ENCODE assay signal across 19 cellular contexts in the genomic region with DNA sequence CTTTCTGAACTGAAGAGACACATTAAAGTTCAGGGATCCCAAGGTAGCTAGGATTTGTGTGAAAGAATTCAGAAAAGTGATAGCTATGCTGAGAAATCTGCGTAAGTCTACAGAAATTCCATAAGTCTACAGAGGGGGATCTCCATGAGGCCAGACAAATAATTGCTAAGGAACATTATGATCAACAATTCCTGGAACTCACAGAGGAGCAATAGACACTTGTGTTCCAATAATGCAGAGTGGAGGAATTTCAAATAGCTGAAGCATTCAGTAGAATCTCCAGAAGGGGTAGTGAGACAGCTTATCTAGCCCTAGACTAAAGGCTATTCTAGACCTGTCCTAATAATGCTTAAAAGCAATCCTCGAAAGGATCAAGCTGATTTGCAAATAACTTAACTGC.
"Had no signal": no experiment of that assay in that cellular context is flagged by ENCODE, and none has a peak within 500 bp of the region (broad histone marks: within the 10 kb centered on the region; RNA-seq: fewer than 3 reads in every experiment).

No MANE protein-coding gene starts in this region.

- H3K27ac ChIP-seq: left ventricle myocardium inferior, pancreas, prostate gland, spleen, suprapubic skin, thoracic aorta, tibial artery, uterus had no signal

- DNase-seq: hippocampal formation; left ventricle myocardium inferior; mesendoderm; naive thymus-derived CD8-positive, alpha-beta T cell; nucleus accumbens; pancreas; posterior cingulate gyrus; retina; right cardiac atrium; small intestine; spleen; stimulated activated CD4-positive, alpha-beta T cell treated with anti-CD3 and anti-CD28 coated beads, Interleukin-4, amount 100 ng/mL, for 24 hours; stimulated activated naive CD4-positive, alpha-beta T cell; tibial artery; uterus had no signal

- H3K4me3 ChIP-seq: left ventricle myocardium inferior, lung, pancreas, prostate gland, spleen, suprapubic skin, thoracic aorta, tibial artery, uterus had no signal

- H3K27me3 ChIP-seq: spleen, suprapubic skin, tibial artery, uterus had no signal

- H3K4me1 ChIP-seq: pancreas, prostate gland, suprapubic skin, tibial artery, uterus had no signal

- H3K36me3 ChIP-seq: left ventricle myocardium inferior, pancreas, prostate gland, spleen, suprapubic skin, thoracic aorta, tibial artery, uterus had no signal

- H3K9me3 ChIP-seq: pancreas, prostate gland, thoracic aorta had no signal
